Comparison of ENCODE assay signal across 33 cellular contexts in genomic region chr3:165459924-165460540, GRCh38.
A peak's percentile ranks its signal among the peaks of the same experiment; 100 is the strongest.
DNase-seq lines count a peak whose midpoint lies in the region; ATAC-seq, FAIRE-seq and TF ChIP-seq lines count a peak whose summit lies in the region.
"Had no signal": no experiment of that assay in that cellular context is flagged by ENCODE, and none has a peak within 500 bp of the region (broad histone marks: within the 10 kb centered on the region; RNA-seq: fewer than 3 reads in every experiment).

No MANE protein-coding gene starts in this region.

- intact Hi-C loops in GM12878 (cut with micrococcal nuclease; ENCODE audit: unreplicated experiment), result no loop called here

- POLR2A ChIA-PET in GM12878 (lab: Charles Lee), result interaction anchor here (1.2 kb wide), 1 partner anchor 13 kb away, joined by 3 read pairs; no protein-coding TSS in a partner anchor

- ATAC-seq in GM12878, result peak; percentile 32
- ATAC-seq: activated naive CD8-positive, alpha-beta T cell treated with anti-CD3 and anti-CD28 coated beads, Interleukin-2, amount 50 U/mL, for 24 hours; left colon; pancreas; SK-N-SH treated with all-trans-retinoic acid at 6 μM for 48 hours; stimulated activated memory B cell treated with anti-CD40 and anti-IgM and Interleukin-4, amounts not matched to agents 10 μg/mL and 1 μg/mL and 100 μg/mL, for 72 hours had no signal

- H3K27me3 ChIP-seq in GM12878 (replicated peaks in 1 of 2; ENCODE audit: control insufficient read depth in 2 of 2, insufficient read depth in 2 of 2, low read length in 1 of 2), result no peaks in the 10 kb centered on the region
- H3K27me3 ChIP-seq in keratinocyte (ENCODE audit: control insufficient read depth, extremely low read depth, insufficient read depth, low read length), result no peaks in the 10 kb centered on the region
- H3K27me3 ChIP-seq in hepatocyte, result no peaks in the 10 kb centered on the region
- H3K27me3 ChIP-seq: pancreas, transverse colon had no signal

- TF ChIP-seq EP300 in GM12878 (IDR thresholded peaks at IDR 0.05; ENCODE audit: borderline replicate concordance in 1 of 2, control insufficient read depth in 1 of 2, low read depth in 2 of 2, low read length in 2 of 2), result no peak

- TF ChIP-seq RAD21 in GM12878 (IDR thresholded peaks at IDR 0.05; ENCODE audit: insufficient read depth, low read depth, low read length), result no peak

- SMC1A ChIA-PET in GM12878 (lab: Charles Lee; ENCODE audit: uncharacterized antibody, unreplicated experiment), result interaction anchor here (0.7 to 1.9 kb wide), 5 partner anchors 11 to 62 kb away, joined by 3 to 4 read pairs (median 4); no protein-coding TSS in a partner anchor

- CTCF ChIA-PET in GM12878 (lab: Yijun Ruan, JAX), result interaction anchor here (1.4 kb wide), 1 partner anchor 10 kb away, joined by 4 read pairs; no protein-coding TSS in a partner anchor

- no TSS peak for BruUV-seq in GM12878 (replicated peaks; lab: Mats Ljungman, UMichigan)

- no peak overlapping the region for H3K4me2 ChIP-seq in GM12878 (ENCODE audit: control insufficient read depth, insufficient read depth)
- peak overlapping the region; percentile 34 for H3K4me2 ChIP-seq in keratinocyte (ENCODE audit: control insufficient read depth, extremely low read depth, insufficient read depth, low read depth, low read length)
- no peak overlapping the region for H3K4me2 ChIP-seq in hepatocyte

- dilution Hi-C loops in keratinocyte (cut with MboI; ENCODE audit: extremely low pct_ligation_motif_present, low sequenced_read_pairs), result no loop called here

- H3K9me3 ChIP-seq in GM12878 (replicated peaks; ENCODE audit: control insufficient read depth, insufficient read depth, low read length) (no peaks in the 10 kb centered on the region), keratinocyte (ENCODE audit: control insufficient read depth, low read depth, low read length) (no peaks in the 10 kb centered on the region), hepatocyte (ENCODE audit: low read depth) (no peaks in the 10 kb centered on the region)
- H3K9me3 ChIP-seq: pancreas, transverse colon had no signal

- H3K4me1 ChIP-seq in GM12878 (ENCODE audit: control insufficient read depth, insufficient read depth, low read length) (no peaks in the 10 kb centered on the region), keratinocyte (ENCODE audit: control insufficient read depth, extremely low read depth, insufficient read depth, low read length) (peaks cover 3% of the 10 kb centered on the region), hepatocyte (ENCODE audit: insufficient read depth) (no peaks in the 10 kb centered on the region)
- H3K4me1 ChIP-seq: pancreas had no signal

- TF ChIP-seq POLR2A in GM12878 (IDR thresholded peaks at IDR 0.05; ENCODE audit: low read depth, low read length), result no peak

- no peaks in the 10 kb centered on the region for H3K9me1 ChIP-seq in keratinocyte (ENCODE audit: control insufficient read depth, extremely low read depth, insufficient read depth, low read length)

- in situ Hi-C loops in ACHN (cut with HindIII; ENCODE audit: low pct_ligation_motif_present, low pct_unique_long_range_greater_than_20kb, low sequenced_read_pairs) (no loop called here), GM12878 (cut with MboI) (no loop called here)

- TF ChIP-seq CTCF in GM12878 (IDR thresholded peaks at IDR 0.05 in 2 of 3, conservative IDR thresholded peaks at IDR 0.05 in 1 of 3; ENCODE audit: control insufficient read depth in 2 of 3, extremely low read depth in 1 of 3, insufficient read depth in 1 of 3, low read depth in 3 of 3, low read length in 3 of 3), result no peak
- no peak for TF ChIP-seq CTCF in keratinocyte (optimal IDR thresholded peaks at IDR 0.05 in 1 of 3, IDR thresholded peaks at IDR 0.05 in 1 of 3, conservative IDR thresholded peaks at IDR 0.05 in 1 of 3; ENCODE audit: extremely low read depth in 1 of 3, insufficient read depth in 2 of 3, low read length in 3 of 3)
- TF ChIP-seq CTCF in hepatocyte (IDR thresholded peaks at IDR 0.05; ENCODE audit: poor library complexity), result no peak

- H4K20me1 ChIP-seq in GM12878 (ENCODE audit: control insufficient read depth, insufficient read depth) (no peaks in the 10 kb centered on the region), keratinocyte (ENCODE audit: control insufficient read depth, extremely low read depth, insufficient read depth, low read length) (no peaks in the 10 kb centered on the region), hepatocyte (ENCODE audit: insufficient read depth, poor library complexity, severe bottlenecking) (no peaks in the 10 kb centered on the region)

- H3K36me3 ChIP-seq in GM12878 (ENCODE audit: control insufficient read depth in 2 of 2, insufficient read depth in 2 of 2, low read length in 1 of 2) (no peaks in the 10 kb centered on the region), keratinocyte (ENCODE audit: control insufficient read depth in 2 of 2, extremely low read depth in 1 of 2, insufficient read depth in 2 of 2, low read length in 2 of 2) (no peaks in the 10 kb centered on the region), hepatocyte (replicated peaks; ENCODE audit: insufficient read depth, low read depth) (no peaks in the 10 kb centered on the region)
- H3K36me3 ChIP-seq: pancreas, transverse colon had no signal

- H3K9me2 ChIP-seq in hepatocyte (replicated peaks; ENCODE audit: insufficient read depth), result no peaks in the 10 kb centered on the region

- H3K9ac ChIP-seq in GM12878 (ENCODE audit: control insufficient read depth, insufficient read depth, low read length), result no peak overlapping the region
- peak overlapping the region; percentile 65 for H3K9ac ChIP-seq in keratinocyte (ENCODE audit: control insufficient read depth, extremely low read depth, insufficient read depth, low read length)

- H3K27ac ChIP-seq in GM12878 (ENCODE audit: control insufficient read depth, insufficient read depth) (no peak overlapping the region), keratinocyte (ENCODE audit: control insufficient read depth, insufficient read depth, low read length) (peak overlapping the region; percentile 80), hepatocyte (no peak overlapping the region)
- H3K27ac ChIP-seq: coronary artery, HL-60, pancreas, transverse colon had no signal

- no peak for FAIRE-seq in GM12878 (lab: Jason Lieb, UNC)
- peak; percentile 90 for FAIRE-seq in keratinocyte (lab: Jason Lieb, UNC)
- FAIRE-seq: astrocyte, frontal cortex, GM12891, pancreas had no signal

- DNase-seq in ACHN (peak; percentile 89), HT-29 (ENCODE audit: low spot score) (peak; percentile 18), GM12878 (ENCODE audit: low read depth, low spot score) (no peak), keratinocyte (ENCODE audit: low read depth, low spot score) (peak; percentile 32), NCI-H510A (lab: John Stamatoyannopoulos, UW) (no peak), NCI-H510A treated with DMSO at 0.1 percent for 48 hours (lab: John Stamatoyannopoulos, UW) (no peak), NCI-H2029 (lab: John Stamatoyannopoulos, UW) (no peak), hepatocyte (ENCODE audit: low spot score) (no peak)
- DNase-seq: activated CD4-positive, alpha-beta memory T cell treated with anti-CD3 and anti-CD28 coated beads for 36 hours; activated CD4-positive, alpha-beta T cell treated with anti-CD3 and anti-CD28 coated beads for 1 hour; activated CD8-positive, alpha-beta memory T cell treated with anti-CD3 and anti-CD28 coated beads, Interleukin-2, amount 50 U/mL, for 4 hours; activated naive CD4-positive, alpha-beta T cell; activated naive CD8-positive, alpha-beta T cell treated with anti-CD3 and anti-CD28 coated beads, Interleukin-2, amount 50 U/mL, for 24 hours; caudate nucleus; CD4-positive, CD25-positive, alpha-beta regulatory T cell; effector CD8-positive, alpha-beta T cell; EL; H7; Karpas-422; left colon; NCI-H1417 treated with DMSO at 0.1 percent for 48 hours; NCI-H226; NCI-H774; pancreas; retina; transverse colon had no signal

- H3K4me3 ChIP-seq in GM12878 (no peak overlapping the region), keratinocyte (ENCODE audit: control insufficient read depth in 2 of 3, extremely low read depth in 1 of 3, insufficient read depth in 2 of 3, low read depth in 1 of 3, low read length in 3 of 3) (peak overlapping the region; percentile 41 to 64 (median 52)), hepatocyte (no peak overlapping the region)
- H3K4me3 ChIP-seq: coronary artery, pancreas, transverse colon had no signal

- no peaks in the 10 kb centered on the region for H3K79me2 ChIP-seq in GM12878 (ENCODE audit: control insufficient read depth, insufficient read depth, low read length)
- H3K79me2 ChIP-seq in keratinocyte (ENCODE audit: control insufficient read depth, insufficient read depth, low read length), result peaks cover 34% of the 10 kb centered on the region
- no peaks in the 10 kb centered on the region for H3K79me2 ChIP-seq in hepatocyte

- RAD21 ChIA-PET in GM12878 (lab: Charles Lee; ENCODE audit: unreplicated experiment), result interaction anchor here (4.4 kb wide), 1 partner anchor 19 kb away, joined by 17 read pairs; no protein-coding TSS in a partner anchor

- 33% methylated on average over 11 of the region's 11 CpGs for WGBS in GM12878 (ENCODE audit: insufficient coverage, insufficient replicate concordance, low lambda C conversion rate, missing lambda C conversion rate)
- WGBS in hepatocyte (ENCODE audit: low lambda C conversion rate, missing lambda C conversion rate), result 83% methylated on average over 11 of the region's 11 CpGs

- H2AFZ ChIP-seq in GM12878 (ENCODE audit: control insufficient read depth, low read depth, low read length) (no peak overlapping the region), keratinocyte (ENCODE audit: control insufficient read depth, low read length) (peak overlapping the region; percentile 44), hepatocyte (no peak overlapping the region)

TF ChIP-seq in GM12878, 131 proteins besides CTCF, POLR2A, EP300 and RAD21:
- TF ChIP-seq ZSCAN29 (IDR thresholded peaks at IDR 0.05) (0 out of 2 replicates have a peak, but pooled peaks have one; percentile 42), YY1 (IDR thresholded peaks at IDR 0.05; ENCODE audit: low read depth, low read length) (no peak)

Comparison
In these comparisons a context has a peak if more than half of its experiments do, and no peak if none do; other contexts are left out.
1. DNase-seq: peak in ACHN (single experiment), HT-29 (single experiment) and keratinocyte (single experiment); none in GM12878 (single experiment), NCI-H510A (single experiment), NCI-H510A treated with DMSO at 0.1 percent for 48 hours (single experiment), NCI-H2029 (single experiment) and hepatocyte (single experiment).
2. H3K4me3 ChIP-seq: peak in keratinocyte (3 of 3); none in GM12878 (single experiment) and hepatocyte (single experiment).